ENCODE assay signal across 15 cellular contexts in genomic region chr14:61033024-61033423, GRCh38.
"Had no signal": no experiment of that assay in that cellular context is flagged by ENCODE, and none has a peak within 500 bp of the region (broad histone marks: within the 10 kb centered on the region; RNA-seq: fewer than 3 reads in every experiment).

No MANE protein-coding gene starts in this region.

- H3K9me3 Mint-ChIP-seq: activated B cell treated with CpG ODN at 0.5 μM for 24 hours; activated CD8-positive, alpha-beta T cell treated with anti-CD3 and anti-CD28 coated beads for 36 hours; activated naive CD4-positive, alpha-beta T cell treated with anti-CD3 and anti-CD28 coated beads, Interleukin-2, amount 50 U/mL, for 24 hours; activated T-cell treated with anti-CD3 and anti-CD28 coated beads, Interleukin-2, amount 50 U/mL, for 4 hours; immature natural killer cell; stimulated activated naive CD8-positive, alpha-beta T cell treated with anti-CD3 and anti-CD28 coated beads, Interleukin-15, amount 100 ng/mL, for 72 hours had no signal

- H3K27me3 ChIP-seq: testis, upper lobe of left lung had no signal

- H3K27ac ChIP-seq: prostate gland, testis, upper lobe of left lung had no signal

- H3K27ac Mint-ChIP-seq: activated B cell treated with CpG ODN at 0.5 μM for 24 hours; activated CD8-positive, alpha-beta T cell treated with anti-CD3 and anti-CD28 coated beads for 36 hours; activated naive CD4-positive, alpha-beta T cell treated with anti-CD3 and anti-CD28 coated beads, Interleukin-2, amount 50 U/mL, for 24 hours; immature natural killer cell; stimulated activated naive CD8-positive, alpha-beta T cell treated with anti-CD3 and anti-CD28 coated beads, Interleukin-15, amount 100 ng/mL, for 72 hours had no signal

- H3K4me3 Mint-ChIP-seq: activated B cell treated with CpG ODN at 0.5 μM for 24 hours; activated CD8-positive, alpha-beta T cell treated with anti-CD3 and anti-CD28 coated beads for 36 hours; activated naive CD4-positive, alpha-beta T cell treated with anti-CD3 and anti-CD28 coated beads, Interleukin-2, amount 50 U/mL, for 24 hours; activated T-cell treated with anti-CD3 and anti-CD28 coated beads, Interleukin-2, amount 50 U/mL, for 4 hours; immature natural killer cell; stimulated activated naive CD8-positive, alpha-beta T cell treated with anti-CD3 and anti-CD28 coated beads, Interleukin-15, amount 100 ng/mL, for 72 hours had no signal

- H3K36me3 ChIP-seq: prostate gland, upper lobe of left lung had no signal

- ATAC-seq: activated CD8-positive, alpha-beta T cell treated with anti-CD3 and anti-CD28 coated beads for 36 hours; activated T-cell treated with anti-CD3 and anti-CD28 coated beads, Interleukin-2, amount 50 U/mL, for 4 hours; right cardiac atrium; stimulated activated naive CD8-positive, alpha-beta T cell treated with anti-CD3 and anti-CD28 coated beads, Interleukin-15, amount 100 ng/mL, for 72 hours had no signal

- H3K4me1 ChIP-seq: prostate gland, testis had no signal

- DNase-seq: activated B cell treated with CpG ODN at 0.5 μM for 24 hours; activated CD4-positive, alpha-beta T cell treated with anti-CD3 and anti-CD28 coated beads for 48 hours; activated CD8-positive, alpha-beta T cell treated with anti-CD3 and anti-CD28 coated beads for 36 hours; activated effector memory CD4-positive, alpha-beta T cell treated with Interleukin-2 at 50 U/mL for 16 hours; activated T-cell treated with anti-CD3 and anti-CD28 coated beads, Interleukin-2, amount 50 U/mL, for 4 hours; amniotic stem cell; head of caudate nucleus; immature natural killer cell; right cardiac atrium; stimulated activated naive CD8-positive, alpha-beta T cell treated with anti-CD3 and anti-CD28 coated beads, Interleukin-15, amount 100 ng/mL, for 72 hours; testis; upper lobe of left lung had no signal

- H3K4me3 ChIP-seq: prostate gland, smooth muscle cell, testis, upper lobe of left lung had no signal

- H3K9me3 ChIP-seq: prostate gland, testis, upper lobe of left lung had no signal

- H3K4me2 ChIP-seq: smooth muscle cell had no signal

- H3K4me1 Mint-ChIP-seq: immature natural killer cell had no signal

- H3K36me3 Mint-ChIP-seq: immature natural killer cell had no signal

- H3K27me3 Mint-ChIP-seq: activated B cell treated with CpG ODN at 0.5 μM for 24 hours; activated CD8-positive, alpha-beta T cell treated with anti-CD3 and anti-CD28 coated beads for 36 hours; activated naive CD4-positive, alpha-beta T cell treated with anti-CD3 and anti-CD28 coated beads, Interleukin-2, amount 50 U/mL, for 24 hours; stimulated activated naive CD8-positive, alpha-beta T cell treated with anti-CD3 and anti-CD28 coated beads, Interleukin-15, amount 100 ng/mL, for 72 hours had no signal
